Comparison of ENCODE assay signal across 24 cellular contexts in the genomic region with DNA sequence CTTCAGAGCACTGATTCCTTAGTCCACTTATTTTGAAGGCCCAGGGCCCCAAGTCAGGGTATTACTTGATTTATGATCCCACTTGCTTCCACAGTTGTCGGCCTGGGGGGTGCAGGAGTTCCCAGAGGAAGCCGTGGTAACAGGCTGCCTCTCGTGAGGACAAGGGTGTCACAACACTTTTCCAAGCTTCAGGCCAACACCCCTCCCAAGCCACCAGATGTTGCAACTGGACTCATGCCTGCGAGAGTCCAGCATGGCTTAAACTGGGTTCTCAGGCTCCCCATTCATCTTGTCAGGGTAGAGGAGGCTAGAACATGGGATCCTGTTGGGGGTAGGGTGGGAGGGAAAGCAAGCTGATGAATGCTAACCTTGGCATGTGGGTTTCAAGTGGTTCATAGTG. TPM values are rescaled to one million over a fixed set of nuclear protein-coding genes. Genes with fewer than 3 reads are reported as not detected.
A peak's percentile ranks its signal among the peaks of the same experiment; 100 is the strongest.
DNase-seq lines count a peak whose midpoint lies in the region; ATAC-seq lines count a peak whose summit lies in the region.
"Had no signal": no experiment of that assay in that cellular context is flagged by ENCODE, and none has a peak within 500 bp of the region (broad histone marks: within the 10 kb centered on the region; RNA-seq: fewer than 3 reads in every experiment).

No MANE protein-coding gene starts in this region.

- DNase-seq in EH (ENCODE audit: low read depth) (peak; percentile 57), fibroblast of gingiva (ENCODE audit: low read depth) (peak; percentile 77), left lobe of liver (ENCODE audit: low spot score) (no peak), skeletal muscle cell (ENCODE audit: low read depth) (peak; percentile 39), substantia nigra (lab: John Stamatoyannopoulos, UW) (no peak), HAP-1 (ENCODE audit: low spot score in 2 of 2) (no peak)
- DNase-seq: ACHN; activated CD4-positive, alpha-beta T cell treated with anti-CD3 and anti-CD28 coated beads, Interleukin-2, amount 10 ng/mL, durations not matched to agents 7 days and 5 days; activated CD8-positive, alpha-beta memory T cell treated with anti-CD3 and anti-CD28 coated beads, Interleukin-2, amount 10 ng/mL, durations not matched to agents 7 days and 5 days; CD4-positive, CD25-positive, alpha-beta regulatory T cell; effector memory CD4-positive, alpha-beta T cell; esophagus squamous epithelium; head of caudate nucleus; MM.1S; NCI-H1436 treated with DMSO at 0.1 percent for 48 hours; NCI-H524; SK-N-SH; stimulated activated CD4-positive, alpha-beta T cell treated with anti-CD3 and anti-CD28 coated beads, Interleukin-15, amount 100 ng/mL, for 24 hours; stimulated activated CD8-positive, alpha-beta memory T cell treated with anti-CD3 and anti-CD28 coated beads, Interleukin-4, amount 100 ng/mL, for 48 hours had no signal

- no peaks in the 10 kb centered on the region for H3K9me3 ChIP-seq in HAP-1
- H3K9me3 ChIP-seq: esophagus squamous epithelium, SK-N-SH, vagina had no signal

- no peaks in the 10 kb centered on the region for H3K36me3 ChIP-seq in HAP-1 (replicated peaks)
- H3K36me3 ChIP-seq: esophagus squamous epithelium, vagina had no signal

- H3K27ac ChIP-seq in substantia nigra (ENCODE audit: low read depth, low read length, poor library complexity, severe bottlenecking): no peak overlapping the region
- H3K27ac ChIP-seq: esophagus squamous epithelium, vagina had no signal

- ATAC-seq in left lobe of liver (peak; percentile 43), HG03139 (IDR thresholded peaks at IDR 0.05; ENCODE audit: unreplicated experiment) (no peak), GM21381 (IDR thresholded peaks at IDR 0.05; ENCODE audit: unreplicated experiment) (no peak)
- ATAC-seq: activated CD8-positive, alpha-beta memory T cell treated with anti-CD3 and anti-CD28 coated beads, Interleukin-2, amount 10 ng/mL, durations not matched to agents 7 days and 5 days; activated naive CD4-positive, alpha-beta T cell treated with anti-CD3 and anti-CD28 coated beads, Interleukin-2, amount 50 U/mL, for 72 hours had no signal

- H3K4me3 ChIP-seq in skeletal muscle cell (ENCODE audit: low read depth, low read length) (no peak overlapping the region), HAP-1 (no peak overlapping the region)
- H3K4me3 ChIP-seq: esophagus squamous epithelium, vagina had no signal

- H3K27me3 ChIP-seq in HAP-1 (ENCODE audit: low read depth): no peaks in the 10 kb centered on the region
- H3K27me3 ChIP-seq: esophagus squamous epithelium, vagina had no signal

- in situ Hi-C loops in HAP-1 (cut with MboI; ENCODE audit: low sequenced_read_pairs): no loop called here

- H3K4me1 ChIP-seq in HAP-1: no peaks in the 10 kb centered on the region
- H3K4me1 ChIP-seq: esophagus squamous epithelium, vagina had no signal

RNA-seq across cellular contexts. Expression of a gene that starts 56.1 kb away (rescaled TPM):
- 2.5 TPM for total RNA-seq in left lobe of liver
- total RNA-seq: activated naive CD4-positive, alpha-beta T cell treated with anti-CD3 and anti-CD28 coated beads, Interleukin-2, amount 50 U/mL, for 72 hours; activated T-helper 1 cell treated with anti-CD3 and anti-CD28 coated beads, Interleukin-12 subunit alpha, Interleukin-12 subunit beta, Interleukin-2, Interleukin-4 antibody, amounts not matched to agents 30 ng/mL and 10 ng/mL and 1 ng/mL, durations not matched to agents 14 hours and 24 hours and 36 hours; CD4-positive, CD25-positive, alpha-beta regulatory T cell had no signal

Comparison
In these comparisons a context has a peak if more than half of its experiments do, and no peak if none do; other contexts are left out.
1. DNase-seq: peak in EH (single experiment), fibroblast of gingiva (single experiment) and skeletal muscle cell (single experiment); none in left lobe of liver (single experiment), substantia nigra (0 of 49) and HAP-1 (0 of 2).